In the genomic region with DNA sequence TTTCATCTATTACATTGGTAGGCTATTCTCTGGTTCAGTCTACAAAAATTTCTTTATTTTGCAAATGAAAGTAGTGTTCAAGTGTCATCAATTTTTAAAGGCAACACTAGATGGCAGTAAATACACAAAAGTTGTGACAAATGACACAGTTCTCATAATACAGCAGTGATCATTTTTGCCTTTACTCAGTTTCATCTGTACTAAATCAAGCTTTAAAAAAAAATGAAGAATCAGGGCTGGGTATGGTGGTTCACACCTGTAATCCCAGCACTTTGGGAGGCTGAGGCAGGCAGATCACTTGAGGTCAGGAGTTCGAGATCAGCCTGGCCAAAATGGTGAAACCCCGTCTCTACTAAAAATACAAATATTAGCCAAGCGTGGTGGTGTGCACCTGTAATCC, we compare ENCODE assay signal across 8 cellular contexts.
DNase-seq lines count a peak whose midpoint lies in the region; ATAC-seq, FAIRE-seq and TF ChIP-seq lines count a peak whose summit lies in the region.
"Not testable (repeated sequence)": the region's sequence is repeated elsewhere in the genome, so short reads cannot be mapped to it uniquely, and the experiment has no call there.

No MANE protein-coding gene starts in this region.

- TF ChIP-seq CTCF in BJ (IDR thresholded peaks at IDR 0.05; ENCODE audit: insufficient read depth, low read depth, low read length) (peak; percentile 45), adrenal gland (IDR thresholded peaks at IDR 0.05) (peak; percentile 50 to 75 (median 63)), fibroblast of mammary gland (conservative IDR thresholded peaks at IDR 0.05; ENCODE audit: control insufficient read depth, insufficient read depth, low read depth, low read length) (peak; percentile 48), right lobe of liver (IDR thresholded peaks at IDR 0.05) (peak; percentile 56 to 65 (median 60))

- peak; percentile 74 for FAIRE-seq in GM19239 (lab: Jason Lieb, UNC)

- not testable (repeated sequence) for H3K4me1 ChIP-seq in adrenal gland (replicated peaks in 1 of 2); right lobe of liver

- not testable (repeated sequence) for H3K4me3 ChIP-seq in BJ (ENCODE audit: low read depth, low read length); adrenal gland; fibroblast of mammary gland (ENCODE audit: control insufficient read depth, low read depth, low read length); right lobe of liver

- not testable (repeated sequence) for H3K27ac ChIP-seq in adrenal gland, right lobe of liver

- 88 to 97% (median 94%) methylated on average over 3 of the region's 3 CpGs for WGBS in adrenal gland, 4 donors
- 77% methylated on average over 2 of the region's 3 CpGs for WGBS in right lobe of liver (ENCODE audit: insufficient coverage, low coverage, low lambda C conversion rate, missing lambda C conversion rate)

- DNase-seq in BJ (ENCODE audit: low read depth), result peak; percentile 4
- not testable (repeated sequence) for DNase-seq in GM19239 (ENCODE audit: insufficient read length, low spot score); adrenal gland; right lobe of liver
- DNase-seq in NCI-H1092 (lab: John Stamatoyannopoulos, UW), result peak; percentile 26
- DNase-seq in OCI-M1 (lab: John Stamatoyannopoulos, UW), result peak; percentile 83
- DNase-seq in fibroblast of mammary gland (ENCODE audit: low read depth), result peak; percentile 66
- peak; percentile 26 for DNase-seq in smooth muscle cell of the brain vasculature (ENCODE audit: low read depth, low spot score)

- not testable (repeated sequence) for H3K9me3 ChIP-seq in adrenal gland (replicated peaks in 1 of 3); right lobe of liver

- intact Hi-C loops in adrenal gland (cut with DNase I), result loop anchor here (5.0 to 10.0 kb wide), 2 partner anchors 651 to 653 kb away; no protein-coding TSS in a partner anchor
- intact Hi-C loops in right lobe of liver (cut with DNase I), result loop anchor here in 1 of 2 donors (10.0 kb wide), 1 partner anchor 651 kb away; no protein-coding TSS in a partner anchor

- ATAC-seq in right lobe of liver, result peak; percentile 65 to 83 (median 76)

- POLR2A ChIA-PET in BJ (lab: Charles Lee), result interaction anchor here (0.6 kb wide), 1 partner anchor 344 kb away, joined by 5 read pairs; no protein-coding TSS in a partner anchor

- not testable (repeated sequence) for H3K27me3 ChIP-seq in BJ (ENCODE audit: control insufficient read depth, insufficient read depth, low read length); adrenal gland; right lobe of liver

- not testable (repeated sequence) for TF ChIP-seq POLR2A in adrenal gland (IDR thresholded peaks at IDR 0.05); right lobe of liver (IDR thresholded peaks at IDR 0.05)

- CTCF ChIA-PET in BJ (lab: Yijun Ruan, JAX), result interaction anchor here (0.7 to 2.5 kb wide), 10 partner anchors 9 to 871 kb away, joined by 3 to 8 read pairs (median 4); no protein-coding TSS in a partner anchor

- H3K36me3 ChIP-seq in BJ (ENCODE audit: control insufficient read depth, insufficient read depth, low read length); adrenal gland (replicated peaks in 1 of 2); right lobe of liver: not testable (repeated sequence)
